10 cellular contexts compared by ENCODE assay signal in genomic region chr6:25312703-25313102, GRCh38. TPM values are rescaled to one million over a fixed set of nuclear protein-coding genes. Genes with fewer than 3 reads are reported as not detected.
A peak's percentile ranks its signal among the peaks of the same experiment; 100 is the strongest.
DNase-seq lines count a peak whose midpoint lies in the region; ATAC-seq, FAIRE-seq and TF ChIP-seq lines count a peak whose summit lies in the region.
"Had no signal": no experiment of that assay in that cellular context is flagged by ENCODE, and none has a peak within 500 bp of the region (broad histone marks: within the 10 kb centered on the region; RNA-seq: fewer than 3 reads in every experiment).

No MANE protein-coding gene starts in this region.

- H3K27ac ChIP-seq in endodermal cell (ENCODE audit: low read depth, low read length) (no peak overlapping the region), small intestine (ENCODE audit: low read depth in 1 of 2, low read length in 1 of 2) (no peak overlapping the region)

- no peaks in the 10 kb centered on the region for H3K36me3 ChIP-seq in endodermal cell (ENCODE audit: control insufficient read depth, insufficient read depth, low read length)
- no peaks in the 10 kb centered on the region for H3K36me3 ChIP-seq in small intestine (ENCODE audit: control insufficient read depth in 2 of 2, insufficient read depth in 2 of 2, low read length in 2 of 2)

- H3K9ac ChIP-seq in endodermal cell (ENCODE audit: extremely low read depth, low read length, poor library complexity, severe bottlenecking): no peak overlapping the region

- H3K4me1 ChIP-seq in endodermal cell (ENCODE audit: control insufficient read depth, insufficient read depth, low read length) (peaks cover 20% of the 10 kb centered on the region), small intestine (ENCODE audit: control insufficient read depth in 2 of 2, insufficient read depth in 1 of 2, low read depth in 1 of 2, low read length in 1 of 2) (peaks cover 8 to 22% of the 10 kb centered on the region in 2 donors)

- H3K4me3 ChIP-seq in endodermal cell (ENCODE audit: low read length) (no peak overlapping the region), small intestine (ENCODE audit: low read depth in 1 of 2, low read length in 2 of 2) (no peak overlapping the region)

- no peak for ATAC-seq in GM18498 (IDR thresholded peaks at IDR 0.05; ENCODE audit: unreplicated experiment)
- no peak for ATAC-seq in HG03108 (IDR thresholded peaks at IDR 0.05; ENCODE audit: unreplicated experiment)

- peak; percentile 69 for DNase-seq in COLO829 (ENCODE audit: low spot score)
- DNase-seq in NAMALWA (ENCODE audit: low spot score): peak; percentile 31
- no peak for DNase-seq in endodermal cell
- DNase-seq in myocyte (ENCODE audit: low read depth): peak; percentile 65
- DNase-seq in activated effector memory CD4-positive, alpha-beta T cell treated with Interleukin-2 at 50 U/mL for 16 hours: no peak
- no peak for DNase-seq in small intestine
- DNase-seq: activated CD8-positive, alpha-beta memory T cell treated with anti-CD3 and anti-CD28 coated beads, Interleukin-2, amount 50 U/mL, for 4 hours; NCI-H748 treated with DMSO at 0.1 percent for 48 hours had no signal

- H3K27me3 ChIP-seq in endodermal cell (ENCODE audit: control insufficient read depth, insufficient read depth, low read length, poor library complexity, severe bottlenecking): no peaks in the 10 kb centered on the region
- H3K27me3 ChIP-seq in small intestine (ENCODE audit: control insufficient read depth in 2 of 2, insufficient read depth in 2 of 2, low read length in 2 of 2): no peaks in the 10 kb centered on the region

- FAIRE-seq in small intestine (lab: Jason Lieb, UNC): no peak

- TF ChIP-seq CTCF in endodermal cell (conservative IDR thresholded peaks at IDR 0.05): peak; percentile 19

- H3K4me1 Mint-ChIP-seq in endodermal cell: peaks cover 65% of the 10 kb centered on the region

- H3K36me3 Mint-ChIP-seq in endodermal cell (ENCODE audit: low read depth): no peaks in the 10 kb centered on the region

- H3K4me3 Mint-ChIP-seq in endodermal cell: no peak overlapping the region

- no peak overlapping the region for H3K27ac Mint-ChIP-seq in endodermal cell

- no peaks in the 10 kb centered on the region for H3K9me3 Mint-ChIP-seq in endodermal cell

- 0% methylated on average over 2 of the region's 2 CpGs; no CpG with 5 or more reads in 1 of the 2 experiments for WGBS in endodermal cell (ENCODE audit: insufficient coverage in 1 of 2, insufficient read length in 1 of 2), 2 experiments
- 2 to 5% (median 3%) methylated on average over 2 of the region's 2 CpGs for WGBS in small intestine, 3 donors

- H3K27me3 Mint-ChIP-seq in endodermal cell (ENCODE audit: insufficient read depth): no peaks in the 10 kb centered on the region

- H3K9me3 ChIP-seq in endodermal cell (ENCODE audit: control insufficient read depth, low read length) (no peaks in the 10 kb centered on the region), small intestine (ENCODE audit: control insufficient read depth, low read depth) (no peaks in the 10 kb centered on the region)

RNA-seq across cellular contexts. Expression of gene CARMIL1, which starts 33.5 kb away (rescaled TPM):
- total RNA-seq in endodermal cell (10 to 100 TPM; 28.7 to 31.6 TPM), myocyte (12.4 and 22.5 TPM in 2 replicates)
- polyA plus RNA-seq in endodermal cell (2013, experiment 1 of 2): 8.4 TPM
- polyA plus RNA-seq in endodermal cell (2013, experiment 2 of 2): 8.3 TPM
- 8.9 TPM for polyA plus RNA-seq in myocyte (2012)
- polyA plus RNA-seq in small intestine: 10 to 100 TPM; 35.3 to 74.5 (median 50.5) TPM

Comparison
In these comparisons a context has a peak if more than half of its experiments do, and no peak if none do; other contexts are left out.
1. DNase-seq: peak in COLO829 (single experiment), NAMALWA (single experiment) and myocyte (single experiment); none in endodermal cell (single experiment), activated effector memory CD4-positive, alpha-beta T cell treated with Interleukin-2 at 50 U/mL for 16 hours (single experiment) and small intestine (single experiment).